Comparison of ENCODE assay signal across 8 cellular contexts in the genomic region with DNA sequence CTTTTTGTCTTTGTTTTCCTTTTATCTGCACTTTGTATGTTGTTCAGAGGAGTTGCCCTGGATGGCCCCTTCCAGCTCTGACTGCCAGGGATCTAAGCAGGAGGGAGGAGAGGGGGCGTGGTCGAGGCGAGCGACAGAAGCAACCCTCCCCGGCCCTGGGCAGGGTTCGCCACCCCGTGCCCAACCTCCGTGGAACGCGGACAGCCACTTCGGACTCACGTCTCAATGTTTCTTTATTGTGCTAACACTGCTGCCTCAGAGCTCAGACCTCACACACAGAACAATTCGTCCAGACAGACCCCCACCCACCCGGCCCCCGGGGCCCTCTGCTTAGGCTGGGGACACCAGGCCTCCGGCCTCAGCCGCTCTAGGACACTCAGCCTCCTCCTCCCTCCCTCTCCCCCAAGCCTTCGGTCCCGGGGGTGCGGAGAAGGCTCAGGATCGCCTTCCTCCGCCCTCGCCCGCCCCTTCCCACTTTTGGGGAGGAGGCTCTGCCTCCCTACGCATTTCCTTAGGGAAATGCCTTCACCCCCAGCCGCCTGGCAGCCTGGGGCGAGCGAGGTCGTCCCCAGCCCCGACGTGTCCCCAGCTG. TPM values are rescaled to one million over a fixed set of nuclear protein-coding genes. Genes with fewer than 3 reads are reported as not detected.
A peak's percentile ranks its signal among the peaks of the same experiment; 100 is the strongest.
DNase-seq lines count a peak whose midpoint lies in the region; ATAC-seq and TF ChIP-seq lines count a peak whose summit lies in the region.

No MANE protein-coding gene starts in this region.

- H3K27ac Mint-ChIP-seq in activated naive CD8-positive, alpha-beta T cell treated with anti-CD3 and anti-CD28 coated beads, Interleukin-2, amount 10 ng/mL, durations not matched to agents 7 days and 5 days: peak overlapping the region; percentile 16
- H3K27ac Mint-ChIP-seq in glutamatergic neuron (ENCODE audit: unreplicated experiment): no peak overlapping the region

- H3K4me3 ChIP-seq in neuron (ENCODE audit: low read length): peak overlapping the region; percentile 37

- no peaks in the 10 kb centered on the region for H3K9me3 ChIP-seq in neuron (ENCODE audit: low read length)

- H3K27me3 Mint-ChIP-seq in activated naive CD8-positive, alpha-beta T cell treated with anti-CD3 and anti-CD28 coated beads, Interleukin-2, amount 10 ng/mL, durations not matched to agents 7 days and 5 days: peaks cover 11% of the 10 kb centered on the region
- peaks cover 4% of the 10 kb centered on the region for H3K27me3 Mint-ChIP-seq in glutamatergic neuron (ENCODE audit: unreplicated experiment)

- DNase-seq in activated T-cell treated with anti-CD3 and anti-CD28 coated beads for 4 hours (peak; percentile 3), NCI-H2227 (lab: John Stamatoyannopoulos, UW; ENCODE audit: unreplicated experiment) (peak; percentile 58), glutamatergic neuron (peak; percentile 45), GM20000 (ENCODE audit: low spot score) (no peak)
- no peak for DNase-seq in activated T-cell treated with anti-CD3 and anti-CD28 coated beads, Interleukin-2, amount 50 U/mL, for 1 hour
- DNase-seq in activated naive CD8-positive, alpha-beta T cell treated with anti-CD3 and anti-CD28 coated beads, Interleukin-2, amount 10 ng/mL, durations not matched to agents 7 days and 5 days: no peak

- no peaks in the 10 kb centered on the region for H3K36me3 ChIP-seq in neuron (ENCODE audit: insufficient read depth, low read length)

- peak overlapping the region; percentile 76 for H3K4me3 Mint-ChIP-seq in activated naive CD8-positive, alpha-beta T cell treated with anti-CD3 and anti-CD28 coated beads, Interleukin-2, amount 10 ng/mL, durations not matched to agents 7 days and 5 days
- peak overlapping the region; percentile 84 for H3K4me3 Mint-ChIP-seq in glutamatergic neuron (ENCODE audit: unreplicated experiment)

- peaks cover 14% of the 10 kb centered on the region for H3K4me1 Mint-ChIP-seq in activated naive CD8-positive, alpha-beta T cell treated with anti-CD3 and anti-CD28 coated beads, Interleukin-2, amount 10 ng/mL, durations not matched to agents 7 days and 5 days
- no peaks in the 10 kb centered on the region for H3K4me1 Mint-ChIP-seq in glutamatergic neuron (ENCODE audit: low read depth, unreplicated experiment)

- TF ChIP-seq CTCF in glutamatergic neuron (IDR thresholded peaks at IDR 0.05; ENCODE audit: partially characterized antibody, unreplicated experiment): no peak
- TF ChIP-seq CTCF in GM20000 (IDR thresholded peaks at IDR 0.05; ENCODE audit: extremely low read depth, missing control alignments): no peak

- no peaks in the 10 kb centered on the region for H3K36me3 Mint-ChIP-seq in activated naive CD8-positive, alpha-beta T cell treated with anti-CD3 and anti-CD28 coated beads, Interleukin-2, amount 10 ng/mL, durations not matched to agents 7 days and 5 days
- no peaks in the 10 kb centered on the region for H3K36me3 Mint-ChIP-seq in glutamatergic neuron (ENCODE audit: unreplicated experiment)

- H3K9me3 Mint-ChIP-seq in activated naive CD8-positive, alpha-beta T cell treated with anti-CD3 and anti-CD28 coated beads, Interleukin-2, amount 10 ng/mL, durations not matched to agents 7 days and 5 days: no peaks in the 10 kb centered on the region
- H3K9me3 Mint-ChIP-seq in glutamatergic neuron (ENCODE audit: unreplicated experiment): no peaks in the 10 kb centered on the region

- peaks cover 44% of the 10 kb centered on the region for H3K27me3 ChIP-seq in neuron (ENCODE audit: insufficient read depth, low read length)

- POLR2A ChIA-PET in activated naive CD8-positive, alpha-beta T cell treated with anti-CD3 and anti-CD28 coated beads, Interleukin-2, amount 10 ng/mL, durations not matched to agents 7 days and 5 days (lab: Charles Lee): interaction anchor here (1.0 to 1.6 kb wide), 2 partner anchors 28 to 71 kb away, joined by 3 to 5 read pairs; partner anchors contain the start of genes SLAMF8 and TAGLN2

- H2AFZ ChIP-seq in neuron (ENCODE audit: low read depth, low read length): peak overlapping the region; percentile 80

- H3K4me1 ChIP-seq in neuron (ENCODE audit: insufficient read depth, low read length): peaks cover 7% of the 10 kb centered on the region

- peak; percentile 20 for ATAC-seq in activated naive CD8-positive, alpha-beta T cell treated with anti-CD3 and anti-CD28 coated beads, Interleukin-2, amount 10 ng/mL, durations not matched to agents 7 days and 5 days (ENCODE audit: low read depth)
- ATAC-seq in GM19324 (IDR thresholded peaks at IDR 0.05; ENCODE audit: low FRiP score, unreplicated experiment): no peak

RNA-seq across cellular contexts. Expression of gene VSIG8, which starts 8.3 kb away (rescaled TPM):
- total RNA-seq in activated naive CD8-positive, alpha-beta T cell treated with anti-CD3 and anti-CD28 coated beads, Interleukin-2, amount 10 ng/mL, durations not matched to agents 7 days and 5 days: not detected
- total RNA-seq in glutamatergic neuron (ENCODE audit: unreplicated experiment): not detected

RNA-seq across cellular contexts. Expression of gene SLAMF8, which starts 27.5 kb away (rescaled TPM):
- total RNA-seq in activated naive CD8-positive, alpha-beta T cell treated with anti-CD3 and anti-CD28 coated beads, Interleukin-2, amount 10 ng/mL, durations not matched to agents 7 days and 5 days: 1 to 10 TPM; 1.1 to 1.8 TPM
- total RNA-seq in glutamatergic neuron (ENCODE audit: unreplicated experiment): not detected

RNA-seq across cellular contexts. Expression of gene CFAP45, which starts 45.8 kb away (rescaled TPM):
- total RNA-seq in activated naive CD8-positive, alpha-beta T cell treated with anti-CD3 and anti-CD28 coated beads, Interleukin-2, amount 10 ng/mL, durations not matched to agents 7 days and 5 days: 1 to 10 TPM; 1.3 to 1.6 TPM
- total RNA-seq in glutamatergic neuron (ENCODE audit: unreplicated experiment): 0.49 TPM

RNA-seq across cellular contexts. Expression of gene FCRL6, which starts 52.0 kb away (rescaled TPM):
- 1 to 10 TPM; 6.0 to 7.3 TPM for total RNA-seq in activated naive CD8-positive, alpha-beta T cell treated with anti-CD3 and anti-CD28 coated beads, Interleukin-2, amount 10 ng/mL, durations not matched to agents 7 days and 5 days
- total RNA-seq in glutamatergic neuron (ENCODE audit: unreplicated experiment): not detected

Comparison
In these comparisons a context has a peak if more than half of its experiments do, and no peak if none do; other contexts are left out.
1. DNase-seq: peak in activated T-cell treated with anti-CD3 and anti-CD28 coated beads for 4 hours (single experiment), NCI-H2227 (single experiment) and glutamatergic neuron (single experiment); none in activated T-cell treated with anti-CD3 and anti-CD28 coated beads, Interleukin-2, amount 50 U/mL, for 1 hour (single experiment), activated naive CD8-positive, alpha-beta T cell treated with anti-CD3 and anti-CD28 coated beads, Interleukin-2, amount 10 ng/mL, durations not matched to agents 7 days and 5 days (single experiment) and GM20000 (single experiment).